ENCODE assay signal across 17 cellular contexts in genomic region chr7:105963038-105963667, GRCh38. TPM values are rescaled to one million over a fixed set of nuclear protein-coding genes. Genes with fewer than 3 reads are reported as not detected.
DNase-seq lines count a peak whose midpoint lies in the region; TF ChIP-seq lines count a peak whose summit lies in the region.
"Had no signal": no experiment of that assay in that cellular context is flagged by ENCODE, and none has a peak within 500 bp of the region (broad histone marks: within the 10 kb centered on the region; RNA-seq: fewer than 3 reads in every experiment).

A gene with protein sequence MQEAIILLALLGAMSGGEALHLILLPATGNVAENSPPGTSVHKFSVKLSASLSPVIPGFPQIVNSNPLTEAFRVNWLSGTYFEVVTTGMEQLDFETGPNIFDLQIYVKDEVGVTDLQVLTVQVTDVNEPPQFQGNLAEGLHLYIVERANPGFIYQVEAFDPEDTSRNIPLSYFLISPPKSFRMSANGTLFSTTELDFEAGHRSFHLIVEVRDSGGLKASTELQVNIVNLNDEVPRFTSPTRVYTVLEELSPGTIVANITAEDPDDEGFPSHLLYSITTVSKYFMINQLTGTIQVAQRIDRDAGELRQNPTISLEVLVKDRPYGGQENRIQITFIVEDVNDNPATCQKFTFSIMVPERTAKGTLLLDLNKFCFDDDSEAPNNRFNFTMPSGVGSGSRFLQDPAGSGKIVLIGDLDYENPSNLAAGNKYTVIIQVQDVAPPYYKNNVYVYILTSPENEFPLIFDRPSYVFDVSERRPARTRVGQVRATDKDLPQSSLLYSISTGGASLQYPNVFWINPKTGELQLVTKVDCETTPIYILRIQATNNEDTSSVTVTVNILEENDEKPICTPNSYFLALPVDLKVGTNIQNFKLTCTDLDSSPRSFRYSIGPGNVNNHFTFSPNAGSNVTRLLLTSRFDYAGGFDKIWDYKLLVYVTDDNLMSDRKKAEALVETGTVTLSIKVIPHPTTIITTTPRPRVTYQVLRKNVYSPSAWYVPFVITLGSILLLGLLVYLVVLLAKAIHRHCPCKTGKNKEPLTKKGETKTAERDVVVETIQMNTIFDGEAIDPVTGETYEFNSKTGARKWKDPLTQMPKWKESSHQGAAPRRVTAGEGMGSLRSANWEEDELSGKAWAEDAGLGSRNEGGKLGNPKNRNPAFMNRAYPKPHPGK (plus strand): TSS chr7:105963264. CDS start chr7:105963319, 55 bp downstream.

- H3K36me3 ChIP-seq in mucosa of stomach (ENCODE audit: control insufficient read depth, insufficient read depth, low read length) = no peaks in the 10 kb centered on the region
- H3K36me3 ChIP-seq: breast epithelium, heart right ventricle had no signal

- intact Hi-C loops in posterior vena cava (cut with DNase I) (no loop called here), MCF 10A (cut with micrococcal nuclease) (no loop called here)

- peaks cover 23% of the 10 kb centered on the region for H3K4me1 ChIP-seq in mucosa of stomach (ENCODE audit: control insufficient read depth, insufficient read depth, low read length)
- H3K4me1 ChIP-seq: breast epithelium, heart right ventricle had no signal

- H3K9me3 Mint-ChIP-seq in MCF 10A (ENCODE audit: unreplicated experiment) = no peaks in the 10 kb centered on the region
- H3K9me3 Mint-ChIP-seq: activated CD8-positive, alpha-beta T cell treated with anti-CD3 and anti-CD28 coated beads for 36 hours had no signal

- H3K4me3 ChIP-seq in mucosa of stomach (ENCODE audit: low read length) = no peak within 1 kb of the TSS
- H3K4me3 ChIP-seq: breast epithelium, heart right ventricle had no signal

- H3K9me3 ChIP-seq in mucosa of stomach (ENCODE audit: control insufficient read depth, low read length) = no peaks in the 10 kb centered on the region
- H3K9me3 ChIP-seq: breast epithelium, heart right ventricle had no signal

- BruUV-seq in MCF 10A (replicated peaks; lab: Mats Ljungman, UMichigan) = no TSS peak

- H3K4me3 Mint-ChIP-seq in MCF 10A (ENCODE audit: unreplicated experiment) = no peak within 1 kb of the TSS
- H3K4me3 Mint-ChIP-seq: activated CD8-positive, alpha-beta T cell treated with anti-CD3 and anti-CD28 coated beads for 36 hours had no signal

- peak within 1 kb of the TSS; percentile 40 for H3K27ac ChIP-seq in C4-2B
- H3K27ac ChIP-seq: breast epithelium, RWPE1 had no signal

- CTCF ChIA-PET in MCF 10A (lab: Yijun Ruan, JAX) = interaction anchor here (0.6 to 1.0 kb wide), 2 partner anchors 47 to 938 kb away, joined by 3 read pairs; no protein-coding TSS in a partner anchor

- peaks cover 22% of the 10 kb centered on the region for H3K27me3 Mint-ChIP-seq in MCF 10A (ENCODE audit: insufficient read depth, unreplicated experiment)
- H3K27me3 Mint-ChIP-seq: activated CD8-positive, alpha-beta T cell treated with anti-CD3 and anti-CD28 coated beads for 36 hours had no signal

- POLR2A ChIA-PET in MCF 10A (lab: Yijun Ruan, JAX) = no interaction called here

- no peaks in the 10 kb centered on the region for H3K4me1 Mint-ChIP-seq in MCF 10A (ENCODE audit: insufficient read depth, unreplicated experiment)

- TF ChIP-seq CTCF in C4-2B (conservative IDR thresholded peaks at IDR 0.05) (no peak), MCF 10A (IDR thresholded peaks at IDR 0.05; ENCODE audit: unreplicated experiment) (no peak)

- peak within 1 kb of the TSS; percentile 42 for H3K9ac ChIP-seq in mucosa of stomach (ENCODE audit: low read length)

- H3K27me3 ChIP-seq in mucosa of stomach (ENCODE audit: control insufficient read depth, insufficient read depth, low read length) = no peaks in the 10 kb centered on the region
- H3K27me3 ChIP-seq: breast epithelium had no signal

- no peak within 1 kb of the TSS for H3K27ac Mint-ChIP-seq in MCF 10A (ENCODE audit: low read depth, unreplicated experiment)
- H3K27ac Mint-ChIP-seq: activated CD8-positive, alpha-beta T cell treated with anti-CD3 and anti-CD28 coated beads for 36 hours had no signal

- DNase-seq in HT-29 (ENCODE audit: low spot score) (peak; percentile 50), cerebellum (ENCODE audit: low spot score) (no peak), posterior vena cava (ENCODE audit: low spot score) (no peak), MCF 10A (ENCODE audit: unreplicated experiment) (no peak), SKM-1 (lab: John Stamatoyannopoulos, UW; ENCODE audit: unreplicated experiment) (no peak)
- no peak for DNase-seq in stimulated activated CD4-positive, alpha-beta T cell treated with anti-CD3 and anti-CD28 coated beads, Interleukin-12 subunit alpha, Interleukin-12 subunit beta, amount 100 ng/mL, for 4 hours
- DNase-seq: activated CD8-positive, alpha-beta T cell treated with anti-CD3 and anti-CD28 coated beads for 36 hours; activated effector memory CD4-positive, alpha-beta T cell treated with anti-CD3 and anti-CD28 coated beads, Interleukin-2, amount 50 U/mL, for 16 hours; DMS79 treated with DMSO at 0.1 percent for 48 hours; heart right ventricle; Karpas-422; NCI-H345; stimulated activated CD4-positive, alpha-beta T cell treated with anti-CD3 and anti-CD28 coated beads, Interleukin-2, amount 100 ng/mL, for 24 hours had no signal

- H3K36me3 Mint-ChIP-seq in MCF 10A (ENCODE audit: insufficient read depth, unreplicated experiment) = no peaks in the 10 kb centered on the region

RNA-seq across cellular contexts. Expression of the gene that starts here (rescaled TPM):
- 17.3 and 20.4 TPM in 2 replicates for total RNA-seq in HT-29 (2014; rRNA removed; shearing (Covaris generic))
- total RNA-seq in cerebellum (21.7 TPM), posterior vena cava (1 to 10 TPM; 3.5 to 3.7 TPM), MCF 10A (2022) (0.17 and 0.19 TPM in 2 replicates)
